In genomic region chr7:129803546-129804081, GRCh38 we compare ENCODE assay signal across 21 cellular contexts.
"Had no signal": no experiment of that assay in that cellular context is flagged by ENCODE, and none has a peak within 500 bp of the region (broad histone marks: within the 10 kb centered on the region; RNA-seq: fewer than 3 reads in every experiment).

No MANE protein-coding gene starts in this region.

- H3K27me3 ChIP-seq: SJCRH30 had no signal

- FAIRE-seq: K562 had no signal

- H3K9me3 ChIP-seq: SJCRH30 had no signal

- H3K36me3 ChIP-seq: SJCRH30 had no signal

- H3K27ac ChIP-seq: KMS-11, SJCRH30 had no signal

- DNase-seq: Kasumi-1, MM.1S, NCI-H1092 treated with DMSO at 0.1 percent for 48 hours, NCI-H1436, NCI-H187, NCI-H2029, NCI-H2081 treated with DMSO at 0.1 percent for 48 hours, NCI-H2171, NCI-H226, NCI-H446, NCI-H510A, NCI-H524 treated with DMSO at 0.1 percent for 48 hours, NCI-H69, NCI-H774, PC-3, SHP77 treated with DMSO at 0.1 percent for 48 hours had no signal

- ATAC-seq: K562, Panc1, PC-3, Right ventricle myocardium inferior had no signal

- H3K4me3 ChIP-seq: K562, SJCRH30 had no signal

- H3K9ac ChIP-seq: KMS-11 had no signal
